In the genomic region with DNA sequence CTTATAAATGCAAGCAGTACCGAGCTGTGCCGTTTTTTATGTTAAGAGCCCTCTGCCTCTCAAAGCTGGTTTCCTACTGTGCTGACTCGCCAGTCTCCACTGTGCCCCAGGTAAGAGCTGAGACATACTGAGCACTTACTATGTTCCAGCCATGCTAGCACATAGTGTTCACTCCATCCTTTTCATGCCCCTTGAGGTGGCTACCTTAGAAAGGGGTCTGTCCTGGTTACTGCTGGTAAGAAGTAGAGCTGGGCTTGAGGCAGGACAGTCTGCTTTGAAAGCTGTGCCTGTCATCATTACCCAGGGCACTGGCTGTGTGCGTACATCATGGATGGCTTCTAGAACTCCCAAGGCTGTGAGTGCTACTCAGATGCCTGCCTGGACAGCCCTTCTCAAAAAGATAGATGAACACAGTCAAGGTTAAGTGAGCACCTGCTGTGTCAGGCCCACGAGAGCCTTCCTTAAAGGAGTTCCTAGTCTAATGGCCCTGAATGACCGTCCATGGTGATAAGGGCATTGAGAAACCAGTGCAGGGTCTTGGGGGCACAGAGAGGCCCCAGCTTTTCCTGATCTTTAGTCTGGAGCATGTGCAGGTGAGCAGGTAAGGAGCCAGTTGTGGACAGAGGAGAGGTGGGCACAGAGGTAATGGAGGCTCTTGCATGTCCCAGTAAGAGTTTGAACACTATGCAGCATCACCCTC, we compare ENCODE assay signal across 1 cellular context.
TF ChIP-seq lines count a peak whose summit lies in the region.

No MANE protein-coding gene starts in this region.

TF ChIP-seq in A549, 52 proteins besides CTCF, POLR2A, EP300 and RAD21 (continued from another document):
- TF ChIP-seq, protein P1, sequence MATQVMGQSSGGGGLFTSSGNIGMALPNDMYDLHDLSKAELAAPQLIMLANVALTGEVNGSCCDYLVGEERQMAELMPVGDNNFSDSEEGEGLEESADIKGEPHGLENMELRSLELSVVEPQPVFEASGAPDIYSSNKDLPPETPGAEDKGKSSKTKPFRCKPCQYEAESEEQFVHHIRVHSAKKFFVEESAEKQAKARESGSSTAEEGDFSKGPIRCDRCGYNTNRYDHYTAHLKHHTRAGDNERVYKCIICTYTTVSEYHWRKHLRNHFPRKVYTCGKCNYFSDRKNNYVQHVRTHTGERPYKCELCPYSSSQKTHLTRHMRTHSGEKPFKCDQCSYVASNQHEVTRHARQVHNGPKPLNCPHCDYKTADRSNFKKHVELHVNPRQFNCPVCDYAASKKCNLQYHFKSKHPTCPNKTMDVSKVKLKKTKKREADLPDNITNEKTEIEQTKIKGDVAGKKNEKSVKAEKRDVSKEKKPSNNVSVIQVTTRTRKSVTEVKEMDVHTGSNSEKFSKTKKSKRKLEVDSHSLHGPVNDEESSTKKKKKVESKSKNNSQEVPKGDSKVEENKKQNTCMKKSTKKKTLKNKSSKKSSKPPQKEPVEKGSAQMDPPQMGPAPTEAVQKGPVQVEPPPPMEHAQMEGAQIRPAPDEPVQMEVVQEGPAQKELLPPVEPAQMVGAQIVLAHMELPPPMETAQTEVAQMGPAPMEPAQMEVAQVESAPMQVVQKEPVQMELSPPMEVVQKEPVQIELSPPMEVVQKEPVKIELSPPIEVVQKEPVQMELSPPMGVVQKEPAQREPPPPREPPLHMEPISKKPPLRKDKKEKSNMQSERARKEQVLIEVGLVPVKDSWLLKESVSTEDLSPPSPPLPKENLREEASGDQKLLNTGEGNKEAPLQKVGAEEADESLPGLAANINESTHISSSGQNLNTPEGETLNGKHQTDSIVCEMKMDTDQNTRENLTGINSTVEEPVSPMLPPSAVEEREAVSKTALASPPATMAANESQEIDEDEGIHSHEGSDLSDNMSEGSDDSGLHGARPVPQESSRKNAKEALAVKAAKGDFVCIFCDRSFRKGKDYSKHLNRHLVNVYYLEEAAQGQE (IDR thresholded peaks at IDR 0.05) = no peak
- no peak for TF ChIP-seq HOXA7 (CRISPR knock-in tag; IDR thresholded peaks at IDR 0.05)
TF ChIP-seq in A549: peak in this region for 0.
